22 cellular contexts compared by ENCODE assay signal in the genomic region with DNA sequence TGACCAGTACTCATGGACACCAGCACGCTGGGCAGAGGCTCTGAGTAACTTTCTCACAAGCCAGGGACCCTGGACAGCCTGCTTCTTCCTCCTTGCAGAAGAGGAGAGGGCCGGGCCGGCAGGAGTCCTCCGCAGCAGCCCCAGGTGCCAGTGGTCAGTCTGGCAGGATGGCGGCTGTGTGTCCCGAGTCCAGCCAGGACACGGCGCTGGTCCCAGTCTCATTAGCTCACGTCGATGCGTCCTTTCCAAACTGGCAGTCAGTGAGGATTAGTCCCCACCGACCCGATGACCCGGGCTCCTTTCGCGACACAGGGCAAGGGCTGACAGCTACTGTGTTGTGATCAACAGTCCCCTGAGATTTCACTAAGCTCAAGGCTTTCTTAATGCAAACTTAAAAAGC.
"Had no signal": no experiment of that assay in that cellular context is flagged by ENCODE, and none has a peak within 500 bp of the region (broad histone marks: within the 10 kb centered on the region; RNA-seq: fewer than 3 reads in every experiment).

No MANE protein-coding gene starts in this region.

- H2AFZ ChIP-seq: hepatocyte had no signal

- H3K4me3 ChIP-seq: coronary artery, hepatocyte, left lung, lung, psoas muscle, right lobe of liver, testis, transverse colon had no signal

- H3K27ac Mint-ChIP-seq: endodermal cell; natural killer cell treated with Interleukin-12 subunit alpha and Interleukin-12 subunit beta and Interleukin-15 and Interleukin-18, amount 100 ng/mL, for 72 hours; stimulated activated memory B cell treated with anti-CD40 and anti-IgM and Interleukin-4, amounts not matched to agents 10 μg/mL and 1 μg/mL and 100 μg/mL, for 72 hours; stimulated activated naive CD8-positive, alpha-beta T cell treated with anti-CD3 and anti-CD28 coated beads, Interleukin-15, amount 100 ng/mL, for 72 hours had no signal

- H3K36me3 Mint-ChIP-seq: natural killer cell treated with Interleukin-12 subunit alpha and Interleukin-12 subunit beta and Interleukin-15 and Interleukin-18, amount 100 ng/mL, for 72 hours; stimulated activated memory B cell treated with anti-CD40 and anti-IgM and Interleukin-4, amounts not matched to agents 10 μg/mL and 1 μg/mL and 100 μg/mL, for 72 hours had no signal

- H3K9me3 Mint-ChIP-seq: endodermal cell; stimulated activated naive CD8-positive, alpha-beta T cell treated with anti-CD3 and anti-CD28 coated beads, Interleukin-15, amount 100 ng/mL, for 72 hours had no signal

- H3K4me1 Mint-ChIP-seq: endodermal cell; stimulated activated memory B cell treated with anti-CD40 and anti-IgM and Interleukin-4, amounts not matched to agents 10 μg/mL and 1 μg/mL and 100 μg/mL, for 72 hours; stimulated activated naive CD8-positive, alpha-beta T cell treated with anti-CD3 and anti-CD28 coated beads, Interleukin-15, amount 100 ng/mL, for 72 hours had no signal

- H3K27me3 ChIP-seq: hepatocyte, right lobe of liver, testis had no signal

- ATAC-seq: foreskin keratinocyte; left lung; natural killer cell treated with Interleukin-12 subunit alpha and Interleukin-12 subunit beta and Interleukin-15 and Interleukin-18, amount 100 ng/mL, for 72 hours; psoas muscle; right lobe of liver; stimulated activated memory B cell treated with anti-CD40 and anti-IgM and Interleukin-4, amounts not matched to agents 10 μg/mL and 1 μg/mL and 100 μg/mL, for 72 hours had no signal

- H3K4me2 ChIP-seq: hepatocyte had no signal

- H3K9me3 ChIP-seq: left lung, psoas muscle, right lobe of liver, testis, transverse colon had no signal

- DNase-seq: effector CD4-positive, alpha-beta T cell; endodermal cell; erythroblast; foreskin keratinocyte; head of caudate nucleus; kidney glomerular epithelial cell; mesenchymal stem cell; midbrain; retina; stimulated activated CD4-positive, alpha-beta T cell treated with anti-CD3 and anti-CD28 coated beads, Interleukin-4, amount 100 ng/mL, for 1 hour; stimulated activated naive CD8-positive, alpha-beta T cell treated with anti-CD3 and anti-CD28 coated beads, Interleukin-15, amount 100 ng/mL, for 72 hours; testis; transverse colon had no signal

- H3K36me3 ChIP-seq: left lung, right lobe of liver, transverse colon had no signal

- H3K4me1 ChIP-seq: foreskin keratinocyte, left lung, psoas muscle, right lobe of liver, transverse colon had no signal

- H3K79me2 ChIP-seq: hepatocyte had no signal

- H3K27ac ChIP-seq: coronary artery, foreskin keratinocyte, hepatocyte, left lung, psoas muscle, right lobe of liver, testis, transverse colon had no signal

- H3K4me3 Mint-ChIP-seq: endodermal cell; natural killer cell treated with Interleukin-12 subunit alpha and Interleukin-12 subunit beta and Interleukin-15 and Interleukin-18, amount 100 ng/mL, for 72 hours; stimulated activated memory B cell treated with anti-CD40 and anti-IgM and Interleukin-4, amounts not matched to agents 10 μg/mL and 1 μg/mL and 100 μg/mL, for 72 hours; stimulated activated naive CD8-positive, alpha-beta T cell treated with anti-CD3 and anti-CD28 coated beads, Interleukin-15, amount 100 ng/mL, for 72 hours had no signal

- FAIRE-seq: endothelial cell of umbilical vein had no signal
